In the genomic region with DNA sequence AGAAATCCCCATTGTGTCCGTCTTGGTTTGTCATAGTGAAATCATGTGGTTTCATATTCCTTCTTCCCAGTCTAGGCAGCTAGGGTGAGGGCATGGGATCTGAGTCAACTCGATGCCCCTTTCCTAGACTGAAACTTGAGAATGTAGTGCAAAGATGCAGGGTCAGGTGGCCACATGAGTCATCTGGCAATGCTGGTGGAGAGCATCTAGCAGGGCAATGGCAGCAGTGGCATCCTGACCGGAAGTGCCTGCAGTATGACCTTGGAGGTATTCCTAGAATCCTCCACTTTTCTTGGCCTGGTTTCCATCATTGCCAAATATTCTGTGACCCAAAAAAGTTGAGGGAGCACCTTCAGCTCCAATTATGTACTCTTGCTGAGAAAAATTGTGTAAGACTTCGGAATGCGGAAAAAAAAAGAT, we compare ENCODE assay signal across 1 cellular context.
TF ChIP-seq lines count a peak whose summit lies in the region.

No MANE protein-coding gene starts in this region.

TF ChIP-seq in IMR-90, 13 proteins besides CTCF, POLR2A, EP300 and RAD21:
- TF ChIP-seq, protein P1, sequence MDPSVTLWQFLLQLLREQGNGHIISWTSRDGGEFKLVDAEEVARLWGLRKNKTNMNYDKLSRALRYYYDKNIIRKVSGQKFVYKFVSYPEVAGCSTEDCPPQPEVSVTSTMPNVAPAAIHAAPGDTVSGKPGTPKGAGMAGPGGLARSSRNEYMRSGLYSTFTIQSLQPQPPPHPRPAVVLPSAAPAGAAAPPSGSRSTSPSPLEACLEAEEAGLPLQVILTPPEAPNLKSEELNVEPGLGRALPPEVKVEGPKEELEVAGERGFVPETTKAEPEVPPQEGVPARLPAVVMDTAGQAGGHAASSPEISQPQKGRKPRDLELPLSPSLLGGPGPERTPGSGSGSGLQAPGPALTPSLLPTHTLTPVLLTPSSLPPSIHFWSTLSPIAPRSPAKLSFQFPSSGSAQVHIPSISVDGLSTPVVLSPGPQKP (IDR thresholded peaks at IDR 0.05; ENCODE audit: borderline replicate concordance, low read depth, low read length): peak; percentile 87; the same call in 1 of the 2 replicates
- peak; percentile 77; the same call in 1 of the 2 replicates for TF ChIP-seq CHD1 (IDR thresholded peaks at IDR 0.05; ENCODE audit: low read depth, low read length)
- TF ChIP-seq RCOR1 (IDR thresholded peaks at IDR 0.05; ENCODE audit: insufficient replicate concordance, low read length): no peak
- no peak for TF ChIP-seq NFE2L2 (IDR thresholded peaks at IDR 0.05; ENCODE audit: low read depth, low read length)
- TF ChIP-seq MAZ (IDR thresholded peaks at IDR 0.05; ENCODE audit: borderline replicate concordance, low read depth, low read length): no peak
- no peak for TF ChIP-seq RFX5 (IDR thresholded peaks at IDR 0.05; ENCODE audit: low read depth, low read length)
- TF ChIP-seq SMC3 (IDR thresholded peaks at IDR 0.05; ENCODE audit: low read depth, low read length): no peak
- TF ChIP-seq CEBPB (IDR thresholded peaks at IDR 0.05; ENCODE audit: low read depth, low read length): peak; percentile 85
- TF ChIP-seq MXI1 (IDR thresholded peaks at IDR 0.05; ENCODE audit: borderline replicate concordance, low read depth, low read length): no peak
- TF ChIP-seq, protein P2, sequence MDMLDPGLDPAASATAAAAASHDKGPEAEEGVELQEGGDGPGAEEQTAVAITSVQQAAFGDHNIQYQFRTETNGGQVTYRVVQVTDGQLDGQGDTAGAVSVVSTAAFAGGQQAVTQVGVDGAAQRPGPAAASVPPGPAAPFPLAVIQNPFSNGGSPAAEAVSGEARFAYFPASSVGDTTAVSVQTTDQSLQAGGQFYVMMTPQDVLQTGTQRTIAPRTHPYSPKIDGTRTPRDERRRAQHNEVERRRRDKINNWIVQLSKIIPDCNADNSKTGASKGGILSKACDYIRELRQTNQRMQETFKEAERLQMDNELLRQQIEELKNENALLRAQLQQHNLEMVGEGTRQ (IDR thresholded peaks at IDR 0.05; ENCODE audit: low read depth, low read length): peak; percentile 95
- peak; percentile 93 for TF ChIP-seq FOS (IDR thresholded peaks at IDR 0.05; ENCODE audit: low read depth, low read length)
- no peak; the same call in 1 of the 2 replicates for TF ChIP-seq BHLHE40 (IDR thresholded peaks at IDR 0.05; ENCODE audit: low read depth, low read length)
- TF ChIP-seq MAFK (IDR thresholded peaks at IDR 0.05; ENCODE audit: low read depth, low read length): no peak; the same call in 1 of the 2 replicates
